ENCODE assay signal across 29 cellular contexts in genomic region chr3:126763035-126763434, GRCh38.
"Had no signal": no experiment of that assay in that cellular context is flagged by ENCODE, and none has a peak within 500 bp of the region (broad histone marks: within the 10 kb centered on the region; RNA-seq: fewer than 3 reads in every experiment).

No MANE protein-coding gene starts in this region.

- H3K4me3 ChIP-seq: colonic mucosa, coronary artery, dorsolateral prefrontal cortex, esophagus muscularis mucosa, esophagus squamous epithelium, gastrocnemius medialis, gastroesophageal sphincter, heart left ventricle, heart right ventricle had no signal

- FAIRE-seq: colon, endometrium, endothelial cell of umbilical vein, frontal cortex had no signal

- H3K9me3 ChIP-seq: colonic mucosa, esophagus muscularis mucosa, esophagus squamous epithelium, gastrocnemius medialis, gastroesophageal sphincter, heart right ventricle had no signal

- H3K27ac ChIP-seq: colonic mucosa, coronary artery, dorsolateral prefrontal cortex, epithelial cell of prostate, esophagus muscularis mucosa, esophagus squamous epithelium, foreskin keratinocyte, gastrocnemius medialis, gastroesophageal sphincter, heart left ventricle, heart right ventricle had no signal

- H3K36me3 ChIP-seq: colonic mucosa, gastrocnemius medialis, heart left ventricle, heart right ventricle had no signal

- H3K27ac Mint-ChIP-seq: dendritic cell treated with granulocyte-macrophage colony-stimulating factor and Interleukin-4, amounts not matched to agents 40 ng/mL and 50 ng/mL, for 4 days; effector memory CD8-positive, alpha-beta T cell; endodermal cell had no signal

- DNase-seq: colonic mucosa; cortex of kidney; dermis blood vessel endothelial cell; dorsolateral prefrontal cortex; effector CD4-positive, alpha-beta T cell; effector CD8-positive, alpha-beta T cell; effector memory CD4-positive, alpha-beta T cell; effector memory CD8-positive, alpha-beta T cell; endodermal cell; erythroblast; esophagus squamous epithelium; foreskin fibroblast; foreskin keratinocyte; foreskin melanocyte; gastrocnemius medialis; glutamatergic neuron; head of caudate nucleus; heart left ventricle; heart right ventricle had no signal

- ATAC-seq: effector memory CD8-positive, alpha-beta T cell; esophagus mucosa; foreskin keratinocyte; gastrocnemius medialis; gastroesophageal sphincter; heart left ventricle; heart right ventricle had no signal

- H3K27me3 ChIP-seq: colonic mucosa, dorsolateral prefrontal cortex, esophagus muscularis mucosa, esophagus squamous epithelium, foreskin keratinocyte, gastrocnemius medialis, gastroesophageal sphincter, heart left ventricle, heart right ventricle had no signal

- H3K4me1 ChIP-seq: colonic mucosa, esophagus muscularis mucosa, esophagus squamous epithelium, gastrocnemius medialis, gastroesophageal sphincter had no signal

- H3K27me3 Mint-ChIP-seq: effector memory CD8-positive, alpha-beta T cell had no signal

- H3K9me3 Mint-ChIP-seq: dendritic cell treated with granulocyte-macrophage colony-stimulating factor and Interleukin-4, amounts not matched to agents 40 ng/mL and 50 ng/mL, for 4 days; effector memory CD8-positive, alpha-beta T cell; endodermal cell had no signal

- H3K4me3 Mint-ChIP-seq: dendritic cell treated with granulocyte-macrophage colony-stimulating factor and Interleukin-4, amounts not matched to agents 40 ng/mL and 50 ng/mL, for 4 days; effector memory CD8-positive, alpha-beta T cell; endodermal cell had no signal
